Comparison of ENCODE assay signal across 8 cellular contexts in genomic region chr9:2857564-2858198, GRCh38. TPM values are rescaled to one million over a fixed set of nuclear protein-coding genes. Genes with fewer than 3 reads are reported as not detected.
DNase-seq lines count a peak whose midpoint lies in the region; ATAC-seq and TF ChIP-seq lines count a peak whose summit lies in the region.

No MANE protein-coding gene starts in this region.

- peak; percentile 61 for DNase-seq in DMS114 treated with DMSO at 0.1 percent for 48 hours (lab: John Stamatoyannopoulos, UW; ENCODE audit: unreplicated experiment)
- peak; percentile 75 for DNase-seq in GM20000 (ENCODE audit: low spot score)
- peak; percentile 80 for DNase-seq in NCI-H774 (lab: John Stamatoyannopoulos, UW)
- DNase-seq in activated CD8-positive, alpha-beta T cell treated with anti-CD3 and anti-CD28 coated beads for 36 hours, result peak; percentile 84
- DNase-seq in endothelial cell (ENCODE audit: low spot score), result peak; percentile 75
- peak; percentile 77 for DNase-seq in myocyte (ENCODE audit: low read depth)
- DNase-seq in stimulated activated effector memory CD8-positive, alpha-beta T cell treated with anti-CD3 and anti-CD28 coated beads, Interleukin-12 subunit alpha, Interleukin-12 subunit beta, amount 100 ng/mL, for 72 hours (ENCODE audit: low spot score in 2 of 2), result peak; percentile 44 to 77

- no peak overlapping the region for H3K27ac Mint-ChIP-seq in activated CD8-positive, alpha-beta T cell treated with anti-CD3 and anti-CD28 coated beads for 36 hours
- no peak overlapping the region for H3K27ac Mint-ChIP-seq in endothelial cell (ENCODE audit: unreplicated experiment)
- H3K27ac Mint-ChIP-seq in stimulated activated effector memory CD8-positive, alpha-beta T cell treated with anti-CD3 and anti-CD28 coated beads, Interleukin-12 subunit alpha, Interleukin-12 subunit beta, amount 100 ng/mL, for 72 hours, result no peak overlapping the region

- intact Hi-C loops in activated CD8-positive, alpha-beta T cell treated with anti-CD3 and anti-CD28 coated beads for 36 hours (cut with micrococcal nuclease), result loop anchor here (1.0 kb wide), 1 partner anchor 324 kb away; no protein-coding TSS in a partner anchor

- no peaks in the 10 kb centered on the region for H3K36me3 Mint-ChIP-seq in activated CD8-positive, alpha-beta T cell treated with anti-CD3 and anti-CD28 coated beads for 36 hours (ENCODE audit: low read depth)
- H3K36me3 Mint-ChIP-seq in endothelial cell (ENCODE audit: low read depth, unreplicated experiment), result no peaks in the 10 kb centered on the region
- no peaks in the 10 kb centered on the region for H3K36me3 Mint-ChIP-seq in stimulated activated effector memory CD8-positive, alpha-beta T cell treated with anti-CD3 and anti-CD28 coated beads, Interleukin-12 subunit alpha, Interleukin-12 subunit beta, amount 100 ng/mL, for 72 hours

- peaks cover 23% of the 10 kb centered on the region for H3K27me3 Mint-ChIP-seq in activated CD8-positive, alpha-beta T cell treated with anti-CD3 and anti-CD28 coated beads for 36 hours
- no peaks in the 10 kb centered on the region for H3K27me3 Mint-ChIP-seq in endothelial cell (ENCODE audit: unreplicated experiment)

- H3K9me3 Mint-ChIP-seq in activated CD8-positive, alpha-beta T cell treated with anti-CD3 and anti-CD28 coated beads for 36 hours, result no peaks in the 10 kb centered on the region
- no peaks in the 10 kb centered on the region for H3K9me3 Mint-ChIP-seq in endothelial cell (ENCODE audit: unreplicated experiment)
- H3K9me3 Mint-ChIP-seq in stimulated activated effector memory CD8-positive, alpha-beta T cell treated with anti-CD3 and anti-CD28 coated beads, Interleukin-12 subunit alpha, Interleukin-12 subunit beta, amount 100 ng/mL, for 72 hours, result no peaks in the 10 kb centered on the region

- H3K4me1 Mint-ChIP-seq in activated CD8-positive, alpha-beta T cell treated with anti-CD3 and anti-CD28 coated beads for 36 hours (ENCODE audit: low read depth), result peaks cover 4% of the 10 kb centered on the region
- H3K4me1 Mint-ChIP-seq in endothelial cell (ENCODE audit: unreplicated experiment), result no peaks in the 10 kb centered on the region
- no peaks in the 10 kb centered on the region for H3K4me1 Mint-ChIP-seq in stimulated activated effector memory CD8-positive, alpha-beta T cell treated with anti-CD3 and anti-CD28 coated beads, Interleukin-12 subunit alpha, Interleukin-12 subunit beta, amount 100 ng/mL, for 72 hours

- no peak overlapping the region for H3K4me3 Mint-ChIP-seq in activated CD8-positive, alpha-beta T cell treated with anti-CD3 and anti-CD28 coated beads for 36 hours
- no peak overlapping the region for H3K4me3 Mint-ChIP-seq in endothelial cell (ENCODE audit: unreplicated experiment)
- no peak overlapping the region for H3K4me3 Mint-ChIP-seq in stimulated activated effector memory CD8-positive, alpha-beta T cell treated with anti-CD3 and anti-CD28 coated beads, Interleukin-12 subunit alpha, Interleukin-12 subunit beta, amount 100 ng/mL, for 72 hours

- TF ChIP-seq CTCF in GM20000 (IDR thresholded peaks at IDR 0.05; ENCODE audit: extremely low read depth, missing control alignments), result peak; percentile 68
- peak; percentile 84 for TF ChIP-seq CTCF in activated CD8-positive, alpha-beta T cell treated with anti-CD3 and anti-CD28 coated beads for 36 hours (IDR thresholded peaks at IDR 0.05)
- TF ChIP-seq CTCF in endothelial cell (IDR thresholded peaks at IDR 0.05; ENCODE audit: unreplicated experiment), result peak; percentile 80

- POLR2A ChIA-PET in activated CD8-positive, alpha-beta T cell treated with anti-CD3 and anti-CD28 coated beads for 36 hours (lab: Charles Lee), result no interaction called here

- CTCF ChIA-PET in activated CD8-positive, alpha-beta T cell treated with anti-CD3 and anti-CD28 coated beads for 36 hours (lab: Charles Lee), result interaction anchor here (0.6 to 4.5 kb wide), 24 partner anchors 9 to 688 kb away, joined by 3 to 33 read pairs (median 4); partner anchors contain the start of gene PUM3

- ATAC-seq in HG03571 (IDR thresholded peaks at IDR 0.05; ENCODE audit: unreplicated experiment), result peak; percentile 94
- peak; percentile 94 for ATAC-seq in activated CD8-positive, alpha-beta T cell treated with anti-CD3 and anti-CD28 coated beads for 36 hours
- ATAC-seq in stimulated activated effector memory CD8-positive, alpha-beta T cell treated with anti-CD3 and anti-CD28 coated beads, Interleukin-12 subunit alpha, Interleukin-12 subunit beta, amount 100 ng/mL, for 72 hours, result peak; percentile 91

RNA-seq across cellular contexts. Expression of gene PUM3, which starts 13.8 kb away (rescaled TPM):
- total RNA-seq in activated CD8-positive, alpha-beta T cell treated with anti-CD3 and anti-CD28 coated beads for 36 hours, result 100 to 1,000 TPM; 101 to 106 TPM
- total RNA-seq in endothelial cell (ENCODE audit: unreplicated experiment) (36.7 TPM), myocyte (37.9 and 45.2 TPM in 2 replicates)
- 14.0 TPM for polyA plus RNA-seq in myocyte (2012)

Comparison
In these comparisons a context has a peak if more than half of its experiments do, and no peak if none do; other contexts are left out.
1. Peak in every context shown above with its lines: DNase-seq and ATAC-seq.